Comparison of ENCODE assay signal across 23 cellular contexts in genomic region chr6:76683985-76684384, GRCh38.
DNase-seq lines count a peak whose midpoint lies in the region; ATAC-seq, FAIRE-seq and TF ChIP-seq lines count a peak whose summit lies in the region.
"Had no signal": no experiment of that assay in that cellular context is flagged by ENCODE, and none has a peak within 500 bp of the region (broad histone marks: within the 10 kb centered on the region; RNA-seq: fewer than 3 reads in every experiment).

No MANE protein-coding gene starts in this region.

- no peak overlapping the region for H3K9ac ChIP-seq in H1 (replicated peaks in 1 of 4; ENCODE audit: extremely low read depth in 1 of 4, low read depth in 3 of 4, low read length in 3 of 4)
- no peak overlapping the region for H3K9ac ChIP-seq in mesendoderm (ENCODE audit: low read length)
- H3K9ac ChIP-seq: BLaER1 treated with 17β-estradiol and CSF1 and Interleukin-3, amounts not matched to agents 10 nM and 100 nM had no signal

- no peak for TF ChIP-seq CTCF in H1 (IDR thresholded peaks at IDR 0.05; ENCODE audit: control extremely low read depth in 1 of 3, insufficient read depth in 1 of 3, low read depth in 1 of 3, low read length in 3 of 3)

- no peak overlapping the region for H3K4me3 Mint-ChIP-seq in activated CD4-positive, alpha-beta memory T cell treated with anti-CD3 and anti-CD28 coated beads for 36 hours
- H3K4me3 Mint-ChIP-seq: HFFc6 had no signal

- no peaks in the 10 kb centered on the region for H3K4me1 Mint-ChIP-seq in activated CD4-positive, alpha-beta memory T cell treated with anti-CD3 and anti-CD28 coated beads for 36 hours (ENCODE audit: low read depth)
- H3K4me1 Mint-ChIP-seq: CD4-positive, alpha-beta memory T cell had no signal

- no peak overlapping the region for H2AFZ ChIP-seq in H1 (ENCODE audit: low read length)

- H3K4me3 ChIP-seq in H1 (ENCODE audit: extremely low read depth in 1 of 4, insufficient read depth in 2 of 4, low read depth in 3 of 4, low read length in 4 of 4) (no peak overlapping the region), mesendoderm (ENCODE audit: low read length) (no peak overlapping the region)
- H3K4me3 ChIP-seq: BLaER1 treated with 17β-estradiol and CSF1 and Interleukin-3, amounts not matched to agents 10 nM and 100 nM; MG63 had no signal

- no peak overlapping the region for H2BK12ac ChIP-seq in H1 (ENCODE audit: low read depth, low read length)

- 0 out of 2 replicates have a peak overlapping the region, but pooled peaks have one; percentile 5 for H3K18ac ChIP-seq in H1 (ENCODE audit: extremely low read depth, low read length)
- H3K18ac ChIP-seq in mesendoderm (ENCODE audit: low read length), result no peak overlapping the region

- H2AK5ac ChIP-seq in H1 (ENCODE audit: low read depth, low read length), result no peak overlapping the region
- H2AK5ac ChIP-seq in mesendoderm (ENCODE audit: low read length), result no peak overlapping the region

- H2BK20ac ChIP-seq in H1 (ENCODE audit: low read length), result no peak overlapping the region

- CTCF ChIA-PET in H1 (lab: Charles Lee; ENCODE audit: partially characterized antibody), result interaction anchor here (0.7 to 3.6 kb wide), 15 partner anchors 11 to 776 kb away, joined by 3 to 18 read pairs (median 4); no protein-coding TSS in a partner anchor
- CTCF ChIA-PET in activated CD4-positive, alpha-beta memory T cell treated with anti-CD3 and anti-CD28 coated beads for 36 hours (lab: Charles Lee), result no interaction called here

- H3K27me3 Mint-ChIP-seq in activated CD4-positive, alpha-beta memory T cell treated with anti-CD3 and anti-CD28 coated beads for 36 hours, result no peaks in the 10 kb centered on the region
- H3K27me3 Mint-ChIP-seq: CD4-positive, alpha-beta memory T cell had no signal

- H3K79me2 ChIP-seq in H1 (ENCODE audit: control insufficient read depth in 1 of 2, insufficient read depth in 2 of 2, low read length in 2 of 2) (no peaks in the 10 kb centered on the region), mesendoderm (ENCODE audit: control insufficient read depth, insufficient read depth, low read length) (no peaks in the 10 kb centered on the region)

- H3K27ac ChIP-seq in H1 (ENCODE audit: low read depth, low read length), result no peak overlapping the region
- H3K27ac ChIP-seq in mesendoderm (ENCODE audit: low read depth, low read length), result no peak overlapping the region
- H3K27ac ChIP-seq: 22Rv1; BLaER1 treated with 17β-estradiol and CSF1 and Interleukin-3, amounts not matched to agents 10 nM and 100 nM had no signal

- ATAC-seq in GM21423 (IDR thresholded peaks at IDR 0.05; ENCODE audit: unreplicated experiment), result no peak

- H2BK15ac ChIP-seq in H1 (ENCODE audit: low read length), result no peak overlapping the region
- no peak overlapping the region for H2BK15ac ChIP-seq in mesendoderm (replicated peaks; ENCODE audit: low read depth)

- H3K79me1 ChIP-seq in H1 (ENCODE audit: low read depth, low read length) (no peaks in the 10 kb centered on the region; the same call in 1 of the 2 replicates), mesendoderm (ENCODE audit: low read length) (peaks cover 1% of the 10 kb centered on the region)

- H4K8ac ChIP-seq in H1 (ENCODE audit: extremely low read depth, insufficient read depth, low read length) (peak overlapping the region; percentile 53; the same call in 1 of the 2 replicates), mesendoderm (ENCODE audit: low read depth, low read length) (no peak overlapping the region)

- H4K5ac ChIP-seq in H1 (ENCODE audit: insufficient read length, low read depth, low read length), result no peak overlapping the region
- no peak overlapping the region for H4K5ac ChIP-seq in mesendoderm (ENCODE audit: low read length)

- intact Hi-C loops in activated CD4-positive, alpha-beta memory T cell treated with anti-CD3 and anti-CD28 coated beads for 36 hours (cut with micrococcal nuclease), result no loop called here

- TF ChIP-seq RAD21 in H1 (IDR thresholded peaks at IDR 0.05 in 1 of 2, conservative IDR thresholded peaks at IDR 0.05 in 1 of 2; ENCODE audit: low read depth in 2 of 2, low read length in 2 of 2), result no peak

- H3K4me2 ChIP-seq in H1 (ENCODE audit: insufficient read depth in 1 of 2, low read depth in 2 of 2, low read length in 2 of 2) (peak overlapping the region; percentile 4 to 10; a peak in 2 of 4 replicates), mesendoderm (ENCODE audit: low read length) (no peak overlapping the region)

- no peak overlapping the region for H3K4ac ChIP-seq in H1 (replicated peaks; ENCODE audit: insufficient read length, low read depth, low read length)
- no peak overlapping the region for H3K4ac ChIP-seq in mesendoderm (ENCODE audit: low read depth, low read length)

- H3K9me3 Mint-ChIP-seq in activated CD4-positive, alpha-beta memory T cell treated with anti-CD3 and anti-CD28 coated beads for 36 hours, result peaks cover 19% of the 10 kb centered on the region
- H3K9me3 Mint-ChIP-seq: HFFc6 had no signal

- H3K36me3 ChIP-seq in H1 (ENCODE audit: control insufficient read depth in 2 of 4, insufficient read depth in 4 of 4, low read length in 3 of 4), result no peaks in the 10 kb centered on the region
- H3K36me3 ChIP-seq in mesendoderm (ENCODE audit: control insufficient read depth, insufficient read depth, low read length), result no peaks in the 10 kb centered on the region
- H3K36me3 ChIP-seq: BLaER1 treated with 17β-estradiol and CSF1 and Interleukin-3, amounts not matched to agents 10 nM and 100 nM; MG63 had no signal

- no peak overlapping the region for H3K27ac Mint-ChIP-seq in activated CD4-positive, alpha-beta memory T cell treated with anti-CD3 and anti-CD28 coated beads for 36 hours
- H3K27ac Mint-ChIP-seq: CD4-positive, alpha-beta memory T cell; HFFc6 had no signal

- H3K14ac ChIP-seq in H1 (ENCODE audit: insufficient read length), result no peak overlapping the region

- H3K27me3 ChIP-seq in H1 (replicated peaks in 1 of 4; ENCODE audit: control insufficient read depth in 3 of 4, extremely low read depth in 1 of 4, insufficient read depth in 3 of 4, low read length in 3 of 4) (no peaks in the 10 kb centered on the region), mesendoderm (ENCODE audit: insufficient read depth, low read length, poor library complexity) (no peaks in the 10 kb centered on the region)
- H3K27me3 ChIP-seq: BLaER1 treated with 17β-estradiol and CSF1 and Interleukin-3, amounts not matched to agents 10 nM and 100 nM; MG63 had no signal

- TF ChIP-seq POLR2A in H1 (IDR thresholded peaks at IDR 0.05; ENCODE audit: control extremely low read depth in 1 of 2, low read depth in 2 of 2, low read length in 2 of 2), result no peak

- WGBS in H1 (ENCODE audit: extremely low coverage in 1 of 2, insufficient coverage in 1 of 2, insufficient read length in 1 of 2, insufficient replicate concordance in 2 of 2, low coverage in 1 of 2, low lambda C conversion rate in 2 of 2, missing lambda C conversion rate in 1 of 2), 2 experiments, result 45% methylated on average over 2 of the region's 2 CpGs; no CpG with 5 or more reads in 1 of the 2 experiments
- no CpG with 5 or more reads among the region's 2 CpGs for WGBS in mesendoderm (ENCODE audit: extremely low coverage, insufficient coverage, low lambda C conversion rate)

- H2BK120ac ChIP-seq in H1 (replicated peaks; ENCODE audit: low read depth, low read length), result no peak overlapping the region
- H2BK120ac ChIP-seq in mesendoderm (ENCODE audit: low read depth, low read length), result no peak overlapping the region

- H4K91ac ChIP-seq in H1 (replicated peaks; ENCODE audit: insufficient read length, low read length), result no peak overlapping the region

- H3K4me1 ChIP-seq in H1 (replicated peaks in 1 of 4; ENCODE audit: control insufficient read depth in 3 of 4, insufficient read depth in 4 of 4, low read length in 3 of 4), result peaks cover 2 to 16% (median 12%) of the 10 kb centered on the region in 4 experiments; a peak in 5 of 7 replicates
- peaks cover 2% of the 10 kb centered on the region for H3K4me1 ChIP-seq in mesendoderm (ENCODE audit: control insufficient read depth, low read depth, low read length)

- DNase-seq in NCI-H1417 (lab: John Stamatoyannopoulos, UW) (peak in 2 of 3 experiments; percentile 19 to 57), NCI-H1417 treated with DMSO at 0.1 percent for 48 hours (lab: John Stamatoyannopoulos, UW) (no peak), NCI-H146 treated with DMSO at 0.1 percent for 48 hours (lab: John Stamatoyannopoulos, UW; ENCODE audit: unreplicated experiment) (peak; percentile 93), H1 (ENCODE audit: low read depth in 1 of 2, low spot score in 2 of 2) (peak in 1 of 2 experiments; percentile 54), mesendoderm (peak; percentile 41), OCI-M1 (lab: John Stamatoyannopoulos, UW) (no peak)
- DNase-seq in activated CD4-positive, alpha-beta memory T cell treated with anti-CD3 and anti-CD28 coated beads for 36 hours, result no peak
- DNase-seq: DND-41; HFFc6; MG63; NCI-H1048; NCI-H1436 treated with DMSO at 0.1 percent for 48 hours; NCI-H2029 treated with DMSO at 0.1 percent for 48 hours; NCI-H226; NCI-H524 treated with DMSO at 0.1 percent for 48 hours; NK-92 treated with Interleukin-12 subunit alpha and Interleukin-12 subunit beta, amount 100 ng/mL, for 24 hours; Right ventricle myocardium superior had no signal

- no peak for TF ChIP-seq EP300 in H1 (IDR thresholded peaks at IDR 0.05; ENCODE audit: borderline replicate concordance in 1 of 2, low read depth in 2 of 2, low read length in 2 of 2)

- POLR2A ChIA-PET in H1 (lab: Charles Lee; ENCODE audit: partially characterized antibody), result interaction anchor here (0.6 kb wide), 2 partner anchors 8 to 789 kb away, joined by 3 read pairs; no protein-coding TSS in a partner anchor
- POLR2A ChIA-PET in activated CD4-positive, alpha-beta memory T cell treated with anti-CD3 and anti-CD28 coated beads for 36 hours (lab: Charles Lee), result no interaction called here

- H3K56ac ChIP-seq in H1 (replicated peaks; ENCODE audit: insufficient read length, low read depth, low read length) (no peak overlapping the region), mesendoderm (ENCODE audit: low read length) (no peak overlapping the region)

- H3K23me2 ChIP-seq in H1 (ENCODE audit: low read depth, low read length), result no peaks in the 10 kb centered on the region

- H2BK5ac ChIP-seq in H1 (ENCODE audit: low read depth, low read length) (peak overlapping the region; percentile 16; the same call in 1 of the 2 replicates), mesendoderm (ENCODE audit: low read length) (no peak overlapping the region)

- H3K23ac ChIP-seq in H1 (ENCODE audit: insufficient read length), result no peak overlapping the region
- no peak overlapping the region for H3K23ac ChIP-seq in mesendoderm (ENCODE audit: low read length)

- no peaks in the 10 kb centered on the region for H3K36me3 Mint-ChIP-seq in activated CD4-positive, alpha-beta memory T cell treated with anti-CD3 and anti-CD28 coated beads for 36 hours
- H3K36me3 Mint-ChIP-seq: CD4-positive, alpha-beta memory T cell had no signal

- no peaks in the 10 kb centered on the region for H4K20me1 ChIP-seq in H1 (replicated peaks in 1 of 2; ENCODE audit: control insufficient read depth in 1 of 2, insufficient read depth in 2 of 2, low read length in 2 of 2)
- H4K20me1 ChIP-seq: BLaER1 treated with 17β-estradiol and CSF1 and Interleukin-3, amounts not matched to agents 10 nM and 100 nM had no signal

- no peaks in the 10 kb centered on the region for H3K9me3 ChIP-seq in H1 (ENCODE audit: insufficient read depth in 2 of 2, low read depth in 1 of 2, low read length in 1 of 2)
- H3K9me3 ChIP-seq: MG63 had no signal

- peak; percentile 89 for FAIRE-seq in H1 (lab: Jason Lieb, UNC)
- FAIRE-seq: GM12891, H54 had no signal

TF ChIP-seq in H1, 55 proteins besides CTCF, POLR2A, EP300 and RAD21 (continues in another document):
- TF ChIP-seq SUZ12 (IDR thresholded peaks at IDR 0.05; ENCODE audit: low read length), result no peak

Comparison
In these comparisons a context has a peak if more than half of its experiments do, and no peak if none do; other contexts are left out.
1. DNase-seq: peak in NCI-H1417 (2 of 3), NCI-H146 treated with DMSO at 0.1 percent for 48 hours (single experiment) and mesendoderm (single experiment); none in NCI-H1417 treated with DMSO at 0.1 percent for 48 hours (single experiment), OCI-M1 (single experiment) and activated CD4-positive, alpha-beta memory T cell treated with anti-CD3 and anti-CD28 coated beads for 36 hours (single experiment).